ENCODE assay signal across 8 cellular contexts in the genomic region with DNA sequence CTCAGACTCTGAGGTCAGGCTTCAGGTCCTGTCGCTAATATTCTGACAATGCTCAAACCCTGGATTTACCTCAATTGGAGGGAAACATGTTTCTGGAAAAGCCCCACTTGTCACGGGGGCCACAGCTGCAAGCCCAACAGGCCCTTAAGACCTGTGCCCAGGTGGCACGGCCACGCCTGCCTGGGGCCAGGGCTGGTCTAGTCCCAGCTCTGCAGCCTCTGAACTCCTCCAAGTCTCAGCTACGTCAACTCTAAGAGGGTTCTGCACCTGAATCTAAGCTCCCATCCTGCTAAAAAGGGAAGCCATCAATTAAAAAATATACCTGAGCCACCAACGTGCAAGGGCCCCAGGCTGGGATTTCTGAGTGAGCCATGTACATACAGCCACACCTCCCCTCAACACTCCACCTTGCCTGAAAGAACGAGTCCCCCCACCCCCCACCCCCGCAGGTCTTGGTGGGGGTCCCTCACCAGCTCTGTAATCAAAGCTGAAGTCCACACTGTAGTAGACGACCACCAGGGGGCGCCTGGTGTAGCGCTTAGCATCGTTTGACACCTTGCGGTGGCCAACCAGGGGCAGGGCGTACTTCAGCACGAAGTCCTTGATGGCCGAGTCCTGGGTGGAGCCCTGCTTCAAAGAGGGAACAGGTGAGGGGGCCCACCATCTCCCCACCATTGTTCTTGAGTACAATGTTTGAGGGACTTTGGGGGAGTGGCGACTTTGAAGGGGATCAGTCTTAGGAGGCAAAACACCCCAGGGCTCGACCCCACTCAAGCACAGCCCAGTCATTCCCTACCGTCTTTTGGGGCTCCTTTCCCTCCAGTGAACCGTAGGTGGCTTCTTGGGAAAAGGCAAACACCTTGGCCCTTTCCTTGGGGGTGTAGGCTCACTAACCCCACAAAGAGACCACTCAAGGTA. TPM values are rescaled to one million over a fixed set of nuclear protein-coding genes. Genes with fewer than 3 reads are reported as not detected.
DNase-seq lines count a peak whose midpoint lies in the region; ATAC-seq lines count a peak whose summit lies in the region.

No MANE protein-coding gene starts in this region.

- no peaks in the 10 kb centered on the region for H3K27me3 Mint-ChIP-seq in CD4-positive, CD25-positive, alpha-beta regulatory T cell
- no peaks in the 10 kb centered on the region for H3K27me3 Mint-ChIP-seq in T-helper 17 cell

- no peaks in the 10 kb centered on the region for H3K9me3 ChIP-seq in CD4-positive, CD25-positive, alpha-beta regulatory T cell (ENCODE audit: control insufficient read depth in 2 of 2, low read length in 2 of 2)
- H3K9me3 ChIP-seq in T-helper 17 cell (ENCODE audit: control insufficient read depth, low read length, poor library complexity, severe bottlenecking), result no peaks in the 10 kb centered on the region

- peak; percentile 86 to 89 for ATAC-seq in CD4-positive, CD25-positive, alpha-beta regulatory T cell (ENCODE audit: low read depth in 2 of 2)
- ATAC-seq in GM19452 (IDR thresholded peaks at IDR 0.05; ENCODE audit: unreplicated experiment) (peak; percentile 80), T-helper 17 cell (peak; percentile 92), HG02840 (IDR thresholded peaks at IDR 0.05; ENCODE audit: low FRiP score, unreplicated experiment) (no peak)

- H3K4me3 ChIP-seq in CD4-positive, CD25-positive, alpha-beta regulatory T cell (ENCODE audit: low read depth, low read length), result no peak overlapping the region

- no peak overlapping the region for H3K4me3 Mint-ChIP-seq in CD4-positive, CD25-positive, alpha-beta regulatory T cell
- peak overlapping the region; percentile 31 for H3K4me3 Mint-ChIP-seq in T-helper 17 cell

- H3K27ac ChIP-seq in CD4-positive, CD25-positive, alpha-beta regulatory T cell (ENCODE audit: insufficient read depth, low read length, poor library complexity, severe bottlenecking), result no peak overlapping the region

- peaks cover 44% of the 10 kb centered on the region for H3K36me3 ChIP-seq in CD4-positive, CD25-positive, alpha-beta regulatory T cell (ENCODE audit: control insufficient read depth, insufficient read depth, low read length)

- peaks cover 11% of the 10 kb centered on the region for H3K36me3 Mint-ChIP-seq in CD4-positive, CD25-positive, alpha-beta regulatory T cell
- H3K36me3 Mint-ChIP-seq in T-helper 17 cell (ENCODE audit: low read depth), result peaks cover 4% of the 10 kb centered on the region

- H3K4me1 ChIP-seq in CD4-positive, CD25-positive, alpha-beta regulatory T cell (ENCODE audit: control insufficient read depth, insufficient read depth, low read length, poor library complexity, severe bottlenecking), result peaks cover 6% of the 10 kb centered on the region

- H3K4me1 Mint-ChIP-seq in CD4-positive, CD25-positive, alpha-beta regulatory T cell, result peaks cover 3 to 6% (median 4%) of the 10 kb centered on the region in 4 donors
- H3K4me1 Mint-ChIP-seq in T-helper 17 cell, result peaks cover 11% of the 10 kb centered on the region

- H3K27me3 ChIP-seq in CD4-positive, CD25-positive, alpha-beta regulatory T cell (ENCODE audit: control insufficient read depth, insufficient read depth, low read length), result no peaks in the 10 kb centered on the region

- no peaks in the 10 kb centered on the region for H3K9me3 Mint-ChIP-seq in CD4-positive, CD25-positive, alpha-beta regulatory T cell

- DNase-seq in CD4-positive, CD25-positive, alpha-beta regulatory T cell, result peak; percentile 71 to 84 (median 76)
- DNase-seq in KG1 (lab: John Stamatoyannopoulos, UW), result peak; percentile 35
- DNase-seq in T-helper 17 cell, result peak; percentile 67 to 76 (median 73)
- peak in 44 of 56 donors; percentile 3 to 83 (median 38) for DNase-seq in amygdala (lab: John Stamatoyannopoulos, UW)
- peak; percentile 13 to 49 for DNase-seq in hippocampal formation (lab: John Stamatoyannopoulos, UW)
- peak; percentile 60 to 81 for DNase-seq in stimulated activated CD4-positive, alpha-beta T cell treated with anti-CD3 and anti-CD28 coated beads, Interleukin-12 subunit alpha, Interleukin-12 subunit beta, amount 100 ng/mL, for 24 hours (ENCODE audit: low read depth in 2 of 2)

- peak overlapping the region; percentile 28 to 71 (median 60) for H3K27ac Mint-ChIP-seq in CD4-positive, CD25-positive, alpha-beta regulatory T cell
- peak overlapping the region; percentile 29 for H3K27ac Mint-ChIP-seq in T-helper 17 cell

RNA-seq across cellular contexts. Expression of gene PDIA4, which starts 22.6 kb away (rescaled TPM):
- total RNA-seq in CD4-positive, CD25-positive, alpha-beta regulatory T cell, result 33.4 TPM
- 10 to 100 TPM; 66.8 to 78.3 (median 72.6) TPM for polyA plus RNA-seq in CD4-positive, CD25-positive, alpha-beta regulatory T cell
- total RNA-seq in T-helper 17 cell, result 10 to 100 TPM; 42.4 to 49.8 TPM
